In the genomic region with DNA sequence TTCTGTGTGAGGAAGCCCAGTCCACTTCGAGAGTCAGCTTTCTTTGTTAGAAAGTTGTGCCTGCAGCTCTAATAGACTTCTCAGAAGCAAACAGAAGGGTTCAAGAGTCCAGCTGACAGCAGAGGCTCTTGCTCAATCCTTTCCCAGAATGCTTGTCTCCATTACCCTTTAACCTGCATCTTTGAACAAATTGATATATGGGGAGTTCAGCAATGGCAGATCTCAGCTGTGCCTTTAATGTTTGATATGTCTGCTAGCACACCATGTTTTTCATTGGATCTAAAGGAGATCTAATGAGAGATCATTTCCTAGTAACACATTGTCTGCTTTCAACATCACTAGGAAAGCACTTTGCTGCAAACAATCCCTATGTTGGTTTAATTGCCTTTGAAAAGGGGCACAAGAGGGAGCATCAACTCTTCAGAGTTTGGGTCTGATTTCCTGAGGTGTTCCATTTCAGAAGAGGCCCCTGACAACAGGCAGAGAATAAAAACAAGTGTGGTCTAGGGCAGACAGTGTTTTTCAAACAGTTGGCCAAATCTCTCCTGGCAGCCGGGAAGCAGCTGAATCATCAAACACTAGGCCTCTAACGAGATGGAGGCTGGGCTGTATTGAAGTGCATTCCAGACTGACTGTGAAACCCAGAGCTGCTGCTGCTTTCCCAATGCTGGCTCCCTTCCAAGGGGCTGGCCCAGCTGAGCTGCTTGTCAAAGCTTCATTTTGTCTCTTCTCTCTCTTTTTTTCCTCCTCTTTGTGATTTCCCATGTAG, we compare ENCODE assay signal across 8 cellular contexts. TPM values are rescaled to one million over a fixed set of nuclear protein-coding genes. Genes with fewer than 3 reads are reported as not detected.
DNase-seq lines count a peak whose midpoint lies in the region; ATAC-seq, FAIRE-seq and TF ChIP-seq lines count a peak whose summit lies in the region.

No MANE protein-coding gene starts in this region.

- FAIRE-seq in H54 (lab: Jason Lieb, UNC) = peak; percentile 85

- TF ChIP-seq CTCF in GM10248 (IDR thresholded peaks at IDR 0.05; ENCODE audit: control extremely low read depth, extremely low read depth, low read depth, missing control alignments) = no peak

- DNase-seq in H54 (ENCODE audit: insufficient read length, low spot score) (peak; percentile 77), NCI-H524 treated with DMSO at 0.1 percent for 48 hours (lab: John Stamatoyannopoulos, UW) (peak; percentile 78), dedifferentiated amniotic fluid mesenchymal stem cell (ENCODE audit: extremely low spot score) (peak; percentile 91), left lobe of liver (ENCODE audit: low spot score) (peak; percentile 90), superior temporal gyrus (ENCODE audit: extremely low spot score) (peak; percentile 87), GM10248 (ENCODE audit: extremely low spot score) (no peak)

- TF ChIP-seq POLR2A in H54 (IDR thresholded peaks at IDR 0.05; ENCODE audit: low read depth, low read length) = no peak

- ATAC-seq in left lobe of liver (peak; percentile 88), HG02870 (IDR thresholded peaks at IDR 0.05; ENCODE audit: unreplicated experiment) (no peak), GM21423 (IDR thresholded peaks at IDR 0.05; ENCODE audit: unreplicated experiment) (no peak)

- CTCF ChIA-PET in GM10248 (lab: Yijun Ruan, JAX) = interaction anchor here (1.3 to 1.8 kb wide), 2 partner anchors 13 to 298 kb away, joined by 3 to 5 read pairs; no protein-coding TSS in a partner anchor

- POLR2A ChIA-PET in GM10248 (lab: Yijun Ruan, JAX) = no interaction called here

RNA-seq across cellular contexts. Expression of a gene that starts 55.6 kb away (rescaled TPM):
- not detected for total RNA-seq in left lobe of liver
